16 cellular contexts compared by ENCODE assay signal in genomic region chr2:60414731-60415130, GRCh38.
A peak's percentile ranks its signal among the peaks of the same experiment; 100 is the strongest.
DNase-seq lines count a peak whose midpoint lies in the region; ATAC-seq and TF ChIP-seq lines count a peak whose summit lies in the region.
"Had no signal": no experiment of that assay in that cellular context is flagged by ENCODE, and none has a peak within 500 bp of the region (broad histone marks: within the 10 kb centered on the region; RNA-seq: fewer than 3 reads in every experiment).

No MANE protein-coding gene starts in this region.

- no peaks in the 10 kb centered on the region for H3K79me2 ChIP-seq in Karpas-422 (ENCODE audit: low read length)

- no peaks in the 10 kb centered on the region for H3K9me3 Mint-ChIP-seq in activated CD8-positive, alpha-beta T cell treated with anti-CD3 and anti-CD28 coated beads for 36 hours
- H3K9me3 Mint-ChIP-seq: activated naive CD8-positive, alpha-beta T cell treated with anti-CD3 and anti-CD28 coated beads for 36 hours had no signal

- intact Hi-C loops in activated CD8-positive, alpha-beta T cell treated with anti-CD3 and anti-CD28 coated beads for 36 hours (cut with micrococcal nuclease) = no loop called here

- no peaks in the 10 kb centered on the region for H3K27me3 ChIP-seq in Karpas-422 (ENCODE audit: low read length)

- no peak overlapping the region for H3K4me3 ChIP-seq in Karpas-422 (ENCODE audit: low read length)

- DNase-seq in CD1c-positive myeloid dendritic cell (ENCODE audit: extremely low spot score) (peak; percentile 20), Karpas-422 (peak; percentile 60), astrocyte of the hippocampus (ENCODE audit: low read depth, low spot score) (peak; percentile 13), iris pigment epithelial cell (ENCODE audit: low read depth) (peak; percentile 69), HCEC 1CT (no peak), NCI-H187 (lab: John Stamatoyannopoulos, UW) (no peak), NCI-H1417 (lab: John Stamatoyannopoulos, UW) (no peak)
- no peak for DNase-seq in activated CD8-positive, alpha-beta T cell treated with anti-CD3 and anti-CD28 coated beads for 36 hours
- DNase-seq: activated naive CD8-positive, alpha-beta T cell treated with anti-CD3 and anti-CD28 coated beads for 36 hours; Caco-2; dermis blood vessel endothelial cell; kidney glomerular epithelial cell; naive thymus-derived CD8-positive, alpha-beta T cell; NCI-H187 treated with DMSO at 0.1 percent for 48 hours; SK-N-SH had no signal

- H3K4me1 Mint-ChIP-seq in activated CD8-positive, alpha-beta T cell treated with anti-CD3 and anti-CD28 coated beads for 36 hours (ENCODE audit: low read depth) = no peaks in the 10 kb centered on the region
- H3K4me1 Mint-ChIP-seq: activated naive CD8-positive, alpha-beta T cell treated with anti-CD3 and anti-CD28 coated beads for 36 hours had no signal

- no peak overlapping the region for H3K27ac Mint-ChIP-seq in activated CD8-positive, alpha-beta T cell treated with anti-CD3 and anti-CD28 coated beads for 36 hours
- H3K27ac Mint-ChIP-seq: activated naive CD8-positive, alpha-beta T cell treated with anti-CD3 and anti-CD28 coated beads for 36 hours had no signal

- CTCF ChIA-PET in activated CD8-positive, alpha-beta T cell treated with anti-CD3 and anti-CD28 coated beads for 36 hours (lab: Charles Lee) = no interaction called here

- no peaks in the 10 kb centered on the region for H3K9me3 ChIP-seq in Karpas-422 (ENCODE audit: low read length)
- H3K9me3 ChIP-seq: Caco-2, SK-N-SH had no signal

- no peak for TF ChIP-seq CTCF in activated CD8-positive, alpha-beta T cell treated with anti-CD3 and anti-CD28 coated beads for 36 hours (IDR thresholded peaks at IDR 0.05)

- POLR2A ChIA-PET in activated CD8-positive, alpha-beta T cell treated with anti-CD3 and anti-CD28 coated beads for 36 hours (lab: Charles Lee) = no interaction called here

- no peaks in the 10 kb centered on the region for H3K36me3 Mint-ChIP-seq in activated CD8-positive, alpha-beta T cell treated with anti-CD3 and anti-CD28 coated beads for 36 hours (ENCODE audit: low read depth)
- H3K36me3 Mint-ChIP-seq: activated naive CD8-positive, alpha-beta T cell treated with anti-CD3 and anti-CD28 coated beads for 36 hours; naive thymus-derived CD8-positive, alpha-beta T cell had no signal

- H3K9ac ChIP-seq in Karpas-422 (ENCODE audit: low read length) = no peak overlapping the region
- H3K9ac ChIP-seq: SK-N-SH had no signal

- no peaks in the 10 kb centered on the region for H3K9me2 ChIP-seq in Karpas-422 (replicated peaks; ENCODE audit: insufficient read depth, low read length)
- H3K9me2 ChIP-seq: SK-N-SH had no signal

- H2AFZ ChIP-seq in Karpas-422 (ENCODE audit: low read length) = no peak overlapping the region

- H3K27me3 Mint-ChIP-seq in activated CD8-positive, alpha-beta T cell treated with anti-CD3 and anti-CD28 coated beads for 36 hours = peaks cover 3% of the 10 kb centered on the region

- H3K27ac ChIP-seq in Karpas-422 (ENCODE audit: low read length) = no peak overlapping the region
- H3K27ac ChIP-seq: VCaP had no signal

- no peak overlapping the region for H3K4me3 Mint-ChIP-seq in activated CD8-positive, alpha-beta T cell treated with anti-CD3 and anti-CD28 coated beads for 36 hours
- H3K4me3 Mint-ChIP-seq: activated naive CD8-positive, alpha-beta T cell treated with anti-CD3 and anti-CD28 coated beads for 36 hours; naive thymus-derived CD8-positive, alpha-beta T cell had no signal

- no peak for ATAC-seq in activated CD8-positive, alpha-beta T cell treated with anti-CD3 and anti-CD28 coated beads for 36 hours
- ATAC-seq: naive thymus-derived CD8-positive, alpha-beta T cell had no signal

- H4K20me1 ChIP-seq in Karpas-422 (ENCODE audit: insufficient read depth, low read depth, low read length) = no peaks in the 10 kb centered on the region

- peaks cover 33% of the 10 kb centered on the region for H3K4me1 ChIP-seq in Karpas-422 (ENCODE audit: low read length)

- no peak overlapping the region for H3K4me2 ChIP-seq in Karpas-422 (ENCODE audit: low read depth, low read length, poor library complexity, severe bottlenecking)
- H3K4me2 ChIP-seq: SK-N-SH had no signal

- H3K36me3 ChIP-seq in Karpas-422 (ENCODE audit: insufficient read depth, low read length) = no peaks in the 10 kb centered on the region

Comparison
In these comparisons a context has a peak if more than half of its experiments do, and no peak if none do; other contexts are left out.
1. DNase-seq: peak in CD1c-positive myeloid dendritic cell (single experiment), Karpas-422 (single experiment), astrocyte of the hippocampus (single experiment) and iris pigment epithelial cell (single experiment); none in HCEC 1CT (single experiment), activated CD8-positive, alpha-beta T cell treated with anti-CD3 and anti-CD28 coated beads for 36 hours (single experiment), NCI-H187 (0 of 2) and NCI-H1417 (0 of 3).